Comparison of ENCODE assay signal across 9 cellular contexts in the genomic region with DNA sequence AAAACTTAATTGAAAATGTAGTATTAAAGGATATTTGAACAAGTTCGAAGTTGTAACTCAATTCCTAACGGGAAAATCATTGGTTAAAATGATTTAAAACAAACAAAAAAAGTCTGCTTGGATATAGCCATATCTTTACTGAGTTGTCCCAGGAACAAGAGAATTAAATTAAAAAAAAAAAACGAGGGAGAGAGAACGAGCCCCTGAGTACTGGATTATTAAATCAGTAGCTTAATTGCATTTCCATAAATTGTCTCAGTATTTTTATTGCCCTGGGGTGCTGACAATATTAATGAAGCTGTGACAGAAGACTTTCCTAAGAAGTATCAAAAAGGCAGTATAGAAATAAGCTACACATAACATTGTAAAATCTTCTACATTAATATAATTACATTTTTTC.
"Had no signal": no experiment of that assay in that cellular context is flagged by ENCODE, and none has a peak within 500 bp of the region (broad histone marks: within the 10 kb centered on the region; RNA-seq: fewer than 3 reads in every experiment).

No MANE protein-coding gene starts in this region.

- H2AFZ ChIP-seq: GM23248, GM23338 had no signal

- ATAC-seq: GM23338, HCT116 had no signal

- H3K27ac ChIP-seq: GM23248 had no signal

- H3K9me3 Mint-ChIP-seq: GM23338, H9, HFFc6 had no signal

- H3K4me1 ChIP-seq: HAP-1 had no signal

- H3K9ac ChIP-seq: GM23248 had no signal

- H3K4me2 ChIP-seq: GM23338 had no signal

- H3K4me3 Mint-ChIP-seq: GM23338, H9, HFFc6 had no signal

- H3K27ac Mint-ChIP-seq: GM23338, H9, HFFc6 had no signal

- DNase-seq: GM23248, GOT3, H7, H9, HCEC 1CT, HFFc6 had no signal

- H3K4me1 Mint-ChIP-seq: GM23338, H9 had no signal

- H3K4me3 ChIP-seq: GM23248, GM23338, HAP-1 had no signal

- H3K9me3 ChIP-seq: HAP-1 had no signal

- H3K36me3 ChIP-seq: HAP-1 had no signal
